ENCODE assay signal across 1 cellular context in the genomic region with DNA sequence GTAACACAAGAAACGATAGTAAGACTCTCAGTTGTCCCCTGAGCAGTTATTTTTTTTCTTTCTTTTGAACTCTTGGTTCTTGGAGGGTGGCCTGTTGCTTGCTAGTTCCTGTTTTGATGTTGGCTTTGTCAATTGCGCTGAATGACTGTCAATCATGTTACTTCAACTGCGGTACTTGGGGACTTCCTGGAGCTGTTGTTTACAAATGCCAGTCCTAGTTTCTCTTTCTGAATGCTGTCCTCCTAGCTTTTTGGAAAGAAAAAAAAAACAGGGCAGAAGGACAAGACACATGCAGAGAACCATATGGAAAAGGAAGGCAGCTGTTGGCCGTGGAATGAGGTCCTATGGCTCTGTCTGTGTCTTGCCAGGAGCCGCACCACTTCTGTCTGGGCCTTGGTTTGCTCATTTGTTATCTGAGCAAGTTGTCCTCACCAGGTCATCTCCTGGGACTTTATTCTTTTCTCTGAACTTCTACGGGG.
TF ChIP-seq lines count a peak whose summit lies in the region.

No MANE protein-coding gene starts in this region.

TF ChIP-seq in IMR-90, 13 proteins besides CTCF, POLR2A, EP300 and RAD21:
- no peak for TF ChIP-seq RCOR1 (IDR thresholded peaks at IDR 0.05; ENCODE audit: insufficient replicate concordance, low read length)
- no peak for TF ChIP-seq FOS (IDR thresholded peaks at IDR 0.05; ENCODE audit: low read depth, low read length)
- TF ChIP-seq CHD1 (IDR thresholded peaks at IDR 0.05; ENCODE audit: low read depth, low read length): no peak
- no peak for TF ChIP-seq CEBPB (IDR thresholded peaks at IDR 0.05; ENCODE audit: low read depth, low read length)
- no peak for TF ChIP-seq MAFK (IDR thresholded peaks at IDR 0.05; ENCODE audit: low read depth, low read length)
- TF ChIP-seq NFE2L2 (IDR thresholded peaks at IDR 0.05; ENCODE audit: low read depth, low read length): no peak
- TF ChIP-seq RFX5 (IDR thresholded peaks at IDR 0.05; ENCODE audit: low read depth, low read length): no peak
- TF ChIP-seq MXI1 (IDR thresholded peaks at IDR 0.05; ENCODE audit: borderline replicate concordance, low read depth, low read length): no peak
- TF ChIP-seq SMC3 (IDR thresholded peaks at IDR 0.05; ENCODE audit: low read depth, low read length): no peak
- TF ChIP-seq USF2 (IDR thresholded peaks at IDR 0.05; ENCODE audit: low read depth, low read length): no peak
- TF ChIP-seq BHLHE40 (IDR thresholded peaks at IDR 0.05; ENCODE audit: low read depth, low read length): no peak
- no peak for TF ChIP-seq ELK1 (IDR thresholded peaks at IDR 0.05; ENCODE audit: borderline replicate concordance, low read depth, low read length)
- TF ChIP-seq MAZ (IDR thresholded peaks at IDR 0.05; ENCODE audit: borderline replicate concordance, low read depth, low read length): no peak
